19 cellular contexts compared by ENCODE assay signal in the genomic region with DNA sequence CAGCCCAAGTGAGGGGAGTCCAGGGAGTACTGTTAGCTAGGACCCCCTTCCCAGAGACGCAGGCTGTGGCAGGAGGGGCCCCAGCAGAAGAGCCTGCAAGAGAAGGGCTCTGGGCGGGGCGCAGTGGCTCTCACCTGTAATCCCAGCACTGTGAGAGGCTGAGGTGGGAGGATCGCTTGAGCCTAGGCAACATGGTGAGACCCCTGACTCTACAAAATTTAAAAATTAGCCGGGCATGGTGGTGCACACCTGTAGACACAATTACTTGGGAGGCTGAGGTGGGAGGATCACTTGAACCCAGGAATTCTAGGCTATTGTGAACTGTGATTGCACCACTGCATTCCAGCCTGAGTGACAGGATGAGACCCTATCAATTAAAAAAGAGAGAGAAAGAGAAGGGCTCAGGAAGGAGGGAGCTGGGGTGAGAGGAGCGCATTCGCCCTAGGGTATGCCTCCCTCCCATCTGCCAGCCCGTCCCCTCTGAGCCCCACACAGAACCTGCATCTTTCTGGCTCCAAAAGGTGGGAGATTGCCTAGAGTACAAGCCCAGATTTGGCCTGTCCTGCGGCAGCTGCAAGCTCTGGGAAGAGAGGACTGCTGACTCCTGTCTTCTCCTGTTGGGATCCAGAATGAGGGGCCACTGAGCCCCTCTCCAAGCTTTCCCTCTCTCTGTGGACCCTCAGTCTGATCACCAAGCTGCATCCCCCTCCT. TPM values are rescaled to one million over a fixed set of nuclear protein-coding genes. Genes with fewer than 3 reads are reported as not detected.
DNase-seq lines count a peak whose midpoint lies in the region; ATAC-seq and TF ChIP-seq lines count a peak whose summit lies in the region.
"Had no signal": no experiment of that assay in that cellular context is flagged by ENCODE, and none has a peak within 500 bp of the region (broad histone marks: within the 10 kb centered on the region; RNA-seq: fewer than 3 reads in every experiment).

No MANE protein-coding gene starts in this region.

- H3K4me1 ChIP-seq in gastroesophageal sphincter, result peaks cover 0 to 93% (median 35%) of the 10 kb centered on the region in 3 donors
- no peaks in the 10 kb centered on the region for H3K4me1 ChIP-seq in osteoblast (ENCODE audit: insufficient read depth, low read length)

- H3K27ac ChIP-seq in gastroesophageal sphincter, result peak overlapping the region in 3 of 4 donors; percentile 90 to 94 (median 92)
- no peak overlapping the region for H3K27ac ChIP-seq in osteoblast (ENCODE audit: low read depth, low read length)
- H3K27ac ChIP-seq: BLaER1, GM23248 had no signal

- no peak for ATAC-seq in Right ventricle myocardium inferior
- no peak for ATAC-seq in gastroesophageal sphincter
- no peak for ATAC-seq in HG03139 (IDR thresholded peaks at IDR 0.05; ENCODE audit: unreplicated experiment)
- no peak for ATAC-seq in GM21576 (IDR thresholded peaks at IDR 0.05; ENCODE audit: unreplicated experiment)
- ATAC-seq in HG02884 (IDR thresholded peaks at IDR 0.05; ENCODE audit: unreplicated experiment), result no peak
- ATAC-seq: CD8-positive, alpha-beta T cell; Panc1 had no signal

- H2AFZ ChIP-seq in osteoblast (ENCODE audit: low read length), result no peak overlapping the region
- H2AFZ ChIP-seq: GM23248 had no signal

- no peaks in the 10 kb centered on the region for H3K79me2 ChIP-seq in osteoblast (ENCODE audit: insufficient read depth, low read length)

- H3K4me3 ChIP-seq in gastroesophageal sphincter (no peak overlapping the region), osteoblast (ENCODE audit: insufficient read depth, low read length) (no peak overlapping the region)
- H3K4me3 ChIP-seq: BLaER1, GM23248 had no signal

- H3K9me3 ChIP-seq in gastroesophageal sphincter (no peaks in the 10 kb centered on the region), osteoblast (ENCODE audit: low read depth, low read length) (no peaks in the 10 kb centered on the region)
- H3K9me3 ChIP-seq: BLaER1 had no signal

- 74% methylated on average over 4 of the region's 9 CpGs; no CpG with 5 or more reads in 1 of the 2 donors for WGBS in gastroesophageal sphincter (ENCODE audit: low coverage in 1 of 2), 2 donors

- no peak for TF ChIP-seq EP300 in gastroesophageal sphincter (IDR thresholded peaks at IDR 0.05)

- H3K27me3 ChIP-seq in gastroesophageal sphincter, result no peaks in the 10 kb centered on the region
- H3K27me3 ChIP-seq in osteoblast (ENCODE audit: insufficient read depth, low read length), result peaks cover 38% of the 10 kb centered on the region

- intact Hi-C loops in Right ventricle myocardium inferior (cut with DNase I) (no loop called here), cardiac septum (cut with DNase I) (no loop called here)

- no peak for TF ChIP-seq POLR2A in gastroesophageal sphincter (IDR thresholded peaks at IDR 0.05)

- peak; percentile 43 for DNase-seq in Right ventricle myocardium inferior (ENCODE audit: missing footprints)
- no peak for DNase-seq in cardiac septum (ENCODE audit: low spot score)
- peak; percentile 91 for DNase-seq in osteoblast (ENCODE audit: insufficient read length, low spot score, missing footprints)
- no peak for DNase-seq in islet precursor cell
- DNase-seq: CD8-positive, alpha-beta T cell; DND-41; GM23248; KG1; NCI-H146; NCI-H2081 treated with DMSO at 0.1 percent for 48 hours; NCI-H524; Right ventricle myocardium superior had no signal

- TF ChIP-seq CTCF in gastroesophageal sphincter (IDR thresholded peaks at IDR 0.05) (no peak), osteoblast (IDR thresholded peaks at IDR 0.05; ENCODE audit: extremely low read depth, low read depth, low read length) (no peak)

- no peak overlapping the region for H3K4me2 ChIP-seq in osteoblast (ENCODE audit: insufficient read depth, low read length)
- H3K4me2 ChIP-seq: BLaER1 had no signal

- H4K20me1 ChIP-seq in osteoblast (ENCODE audit: insufficient read depth, low read length), result no peaks in the 10 kb centered on the region

- H3K36me3 ChIP-seq in gastroesophageal sphincter, result no peaks in the 10 kb centered on the region
- no peaks in the 10 kb centered on the region for H3K36me3 ChIP-seq in osteoblast (ENCODE audit: insufficient read depth, low read length)
- H3K36me3 ChIP-seq: BLaER1 had no signal

RNA-seq across cellular contexts. Expression of a gene that starts 3.6 kb away (rescaled TPM):
- total RNA-seq in Right ventricle myocardium inferior (2.8 TPM), cardiac septum (3.6 TPM), gastroesophageal sphincter (10 to 100 TPM in 3 of 4 donors, 1 to 10 TPM in 1; 6.1 to 25.5 (median 10.2) TPM), osteoblast (not detected in 2 replicates)
- total RNA-seq: GM23248, M059J had no signal

Comparison
In these comparisons a context has a peak if more than half of its experiments do, and no peak if none do; other contexts are left out.
1. DNase-seq: peak in Right ventricle myocardium inferior (single experiment) and osteoblast (single experiment); none in cardiac septum (single experiment) and islet precursor cell (single experiment).